ENCODE assay signal across 8 cellular contexts in the genomic region with DNA sequence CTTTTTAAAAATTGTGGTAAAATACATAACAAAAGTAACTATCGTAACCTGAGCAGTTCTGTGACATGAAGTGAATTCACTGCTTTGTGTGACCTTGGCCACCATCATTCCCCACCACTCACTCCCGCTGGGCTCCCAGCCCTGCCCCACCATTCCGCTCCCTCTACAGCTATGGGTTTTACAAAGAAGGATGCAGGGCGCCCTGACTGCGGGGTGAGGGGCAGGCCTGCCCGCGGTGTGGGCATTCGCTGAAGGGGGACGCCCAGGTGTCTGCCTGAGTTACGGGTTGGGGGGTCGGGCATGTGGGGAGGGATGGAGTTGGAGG. TPM values are rescaled to one million over a fixed set of nuclear protein-coding genes. Genes with fewer than 3 reads are reported as not detected.
A peak's percentile ranks its signal among the peaks of the same experiment; 100 is the strongest.
DNase-seq lines count a peak whose midpoint lies in the region; FAIRE-seq and TF ChIP-seq lines count a peak whose summit lies in the region.

A gene with protein sequence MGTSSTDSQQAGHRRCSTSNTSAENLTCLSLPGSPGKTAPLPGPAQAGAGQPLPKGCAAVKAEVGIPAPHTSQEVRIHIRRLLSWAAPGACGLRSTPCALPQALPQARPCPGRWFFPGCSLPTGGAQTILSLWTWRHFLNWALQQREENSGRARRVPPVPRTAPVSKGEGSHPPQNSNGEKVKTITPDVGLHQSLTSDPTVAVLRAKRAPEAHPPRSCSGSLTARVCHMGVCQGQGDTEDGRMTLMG (minus strand): TSS at position 38 of the 325 bp plus-strand sequence. CDS start 335 bp downstream, outside the sequence.

- no peak for TF ChIP-seq POLR2A in H54 (IDR thresholded peaks at IDR 0.05; ENCODE audit: low read depth, low read length)

- peak; percentile 73 for DNase-seq in activated CD8-positive, alpha-beta memory T cell treated with anti-CD3 and anti-CD28 coated beads, Interleukin-2, amount 50 U/mL, for 48 hours
- DNase-seq in activated CD8-positive, alpha-beta memory T cell treated with anti-CD3 and anti-CD28 coated beads for 24 hours = no peak
- DNase-seq in activated T-helper 1 cell treated with anti-CD3 and anti-CD28 coated beads, Interleukin-12 subunit alpha, Interleukin-12 subunit beta, Interleukin-2, Interleukin-4 antibody, amounts not matched to agents 30 ng/mL and 10 ng/mL and 1 ng/mL, durations not matched to agents 14 hours and 24 hours and 36 hours (ENCODE audit: low spot score) = no peak
- DNase-seq in DMS153 treated with DMSO at 0.1 percent for 48 hours (lab: John Stamatoyannopoulos, UW; ENCODE audit: unreplicated experiment) (no peak), H54 (ENCODE audit: insufficient read length, low spot score) (no peak), H4 (ENCODE audit: low spot score) (no peak)

- H3K36me3 Mint-ChIP-seq in activated T-helper 1 cell treated with anti-CD3 and anti-CD28 coated beads, Interleukin-12 subunit alpha, Interleukin-12 subunit beta, Interleukin-2, Interleukin-4 antibody, amounts not matched to agents 30 ng/mL and 10 ng/mL and 1 ng/mL, durations not matched to agents 14 hours and 24 hours and 36 hours (ENCODE audit: low read depth) = peaks cover 2% of the 10 kb centered on the region

- peak within 1 kb of the TSS; percentile 100 for H3K27ac Mint-ChIP-seq in activated T-helper 1 cell treated with anti-CD3 and anti-CD28 coated beads, Interleukin-12 subunit alpha, Interleukin-12 subunit beta, Interleukin-2, Interleukin-4 antibody, amounts not matched to agents 30 ng/mL and 10 ng/mL and 1 ng/mL, durations not matched to agents 14 hours and 24 hours and 36 hours

- no peaks in the 10 kb centered on the region for H3K27me3 Mint-ChIP-seq in activated T-helper 1 cell treated with anti-CD3 and anti-CD28 coated beads, Interleukin-12 subunit alpha, Interleukin-12 subunit beta, Interleukin-2, Interleukin-4 antibody, amounts not matched to agents 30 ng/mL and 10 ng/mL and 1 ng/mL, durations not matched to agents 14 hours and 24 hours and 36 hours (ENCODE audit: insufficient read depth)

- H3K27ac ChIP-seq in subcutaneous abdominal adipose tissue (ENCODE audit: low read depth, low read length) = peak within 1 kb of the TSS; percentile 90

- H3K4me3 ChIP-seq in iPS-18c (ENCODE audit: insufficient read depth, low read depth, low read length) = peak within 1 kb of the TSS; percentile 71
- H3K4me3 ChIP-seq in subcutaneous abdominal adipose tissue (ENCODE audit: low read depth in 1 of 5, low read length in 5 of 5) = peak within 1 kb of the TSS in 4 of 5 donors; percentile 70 to 84 (median 80)

- H3K9ac ChIP-seq in subcutaneous abdominal adipose tissue (ENCODE audit: low read length in 5 of 5) = peak within 1 kb of the TSS in 4 of 5 donors; percentile 68 to 80 (median 72)

- intact Hi-C loops in activated T-helper 1 cell treated with anti-CD3 and anti-CD28 coated beads, Interleukin-12 subunit alpha, Interleukin-12 subunit beta, Interleukin-2, Interleukin-4 antibody, amounts not matched to agents 30 ng/mL and 10 ng/mL and 1 ng/mL, durations not matched to agents 14 hours and 24 hours and 36 hours (cut with micrococcal nuclease) = loop anchor here (5.0 to 10.0 kb wide), 3 partner anchors 264 to 873 kb away; partner anchors contain the start of genes NUBP2, RNPS1, SPSB3 and ZNF174

- no peaks in the 10 kb centered on the region for H3K9me3 ChIP-seq in iPS-18c (ENCODE audit: control insufficient read depth, insufficient read depth, low read length)
- no peaks in the 10 kb centered on the region for H3K9me3 ChIP-seq in subcutaneous abdominal adipose tissue (ENCODE audit: control insufficient read depth in 5 of 5, low read length in 5 of 5)

- no peaks in the 10 kb centered on the region for H3K9me3 Mint-ChIP-seq in activated T-helper 1 cell treated with anti-CD3 and anti-CD28 coated beads, Interleukin-12 subunit alpha, Interleukin-12 subunit beta, Interleukin-2, Interleukin-4 antibody, amounts not matched to agents 30 ng/mL and 10 ng/mL and 1 ng/mL, durations not matched to agents 14 hours and 24 hours and 36 hours

- H3K4me1 Mint-ChIP-seq in activated T-helper 1 cell treated with anti-CD3 and anti-CD28 coated beads, Interleukin-12 subunit alpha, Interleukin-12 subunit beta, Interleukin-2, Interleukin-4 antibody, amounts not matched to agents 30 ng/mL and 10 ng/mL and 1 ng/mL, durations not matched to agents 14 hours and 24 hours and 36 hours (ENCODE audit: low read depth) = peaks cover 9% of the 10 kb centered on the region

- H3K36me3 ChIP-seq in subcutaneous abdominal adipose tissue (ENCODE audit: control insufficient read depth in 5 of 5, insufficient read depth in 5 of 5, low read length in 5 of 5) = peaks cover 0 to 43% (median 29%) of the 10 kb centered on the region in 5 donors

- FAIRE-seq in H54 (lab: Jason Lieb, UNC) = no peak

- peaks cover 0 to 31% (median 22%) of the 10 kb centered on the region in 5 donors for H3K4me1 ChIP-seq in subcutaneous abdominal adipose tissue (ENCODE audit: control insufficient read depth in 5 of 5, insufficient read depth in 5 of 5, low read length in 5 of 5)

- peak within 1 kb of the TSS; percentile 100 for H3K4me3 Mint-ChIP-seq in activated T-helper 1 cell treated with anti-CD3 and anti-CD28 coated beads, Interleukin-12 subunit alpha, Interleukin-12 subunit beta, Interleukin-2, Interleukin-4 antibody, amounts not matched to agents 30 ng/mL and 10 ng/mL and 1 ng/mL, durations not matched to agents 14 hours and 24 hours and 36 hours

- no peaks in the 10 kb centered on the region for H3K27me3 ChIP-seq in subcutaneous abdominal adipose tissue (ENCODE audit: control insufficient read depth in 5 of 5, insufficient read depth in 4 of 5, low read length in 5 of 5)

RNA-seq across cellular contexts. Expression of the gene that starts here (rescaled TPM):
- total RNA-seq in activated T-helper 1 cell treated with anti-CD3 and anti-CD28 coated beads, Interleukin-12 subunit alpha, Interleukin-12 subunit beta, Interleukin-2, Interleukin-4 antibody, amounts not matched to agents 30 ng/mL and 10 ng/mL and 1 ng/mL, durations not matched to agents 14 hours and 24 hours and 36 hours = 0.23 and 0.49 TPM in 2 replicates
- total RNA-seq in H4 (2014; rRNA removed; shearing (Covaris generic)) = 0.08 TPM in 1 of 2 replicates, not detected in the other
